Comparison of ENCODE assay signal across 13 cellular contexts in genomic region chr13:23428183-23428528, GRCh38. TPM values are rescaled to one million over a fixed set of nuclear protein-coding genes. Genes with fewer than 3 reads are reported as not detected.
A peak's percentile ranks its signal among the peaks of the same experiment; 100 is the strongest.
DNase-seq lines count a peak whose midpoint lies in the region; ATAC-seq, FAIRE-seq and TF ChIP-seq lines count a peak whose summit lies in the region.
"Had no signal": no experiment of that assay in that cellular context is flagged by ENCODE, and none has a peak within 500 bp of the region (broad histone marks: within the 10 kb centered on the region; RNA-seq: fewer than 3 reads in every experiment).

No MANE protein-coding gene starts in this region.

- no peak overlapping the region for H3K4me3 ChIP-seq in IMR-90 (ENCODE audit: insufficient read depth, low read depth, low read length)
- no peak overlapping the region for H3K4me3 ChIP-seq in cardiac fibroblast (replicated peaks in 1 of 2; ENCODE audit: low read depth in 2 of 2, low read length in 2 of 2)
- peak overlapping the region; percentile 32 to 59 (median 35) for H3K4me3 ChIP-seq in skeletal muscle tissue (ENCODE audit: low read length in 3 of 3)

- H3K27me3 ChIP-seq in IMR-90 (ENCODE audit: control insufficient read depth, insufficient read depth, low read length) (no peaks in the 10 kb centered on the region), skeletal muscle tissue (ENCODE audit: control insufficient read depth in 3 of 3, insufficient read depth in 3 of 3, low read length in 3 of 3) (no peaks in the 10 kb centered on the region)

- H3K4me2 ChIP-seq in IMR-90 (ENCODE audit: low read depth, low read length): peak overlapping the region; percentile 56

- H4K5ac ChIP-seq in IMR-90 (ENCODE audit: low read depth, low read length): peak overlapping the region; percentile 49; the same call in 1 of the 2 replicates

- intact Hi-C loops in IMR-90 (cut with micrococcal nuclease): no loop called here

- H2BK15ac ChIP-seq in IMR-90 (ENCODE audit: low read depth, low read length): peak overlapping the region; percentile 53; the same call in 1 of the 3 replicates

- peak overlapping the region; percentile 81 for H3K4ac ChIP-seq in IMR-90 (ENCODE audit: low read depth, low read length)

- H3K9me3 ChIP-seq in IMR-90 (ENCODE audit: control insufficient read depth, insufficient read depth, low read length) (no peaks in the 10 kb centered on the region), skeletal muscle tissue (ENCODE audit: control insufficient read depth in 3 of 3, low read length in 3 of 3) (no peaks in the 10 kb centered on the region)

- no CpG with 5 or more reads among the region's 6 CpGs for WGBS in IMR-90 (ENCODE audit: extremely low coverage in 2 of 2, insufficient read length in 1 of 2), 2 experiments

- peak overlapping the region; percentile 52 to 68; a peak in 3 of 4 replicates for H4K8ac ChIP-seq in IMR-90 (ENCODE audit: low read depth in 2 of 2, low read length in 2 of 2)

- peak overlapping the region; percentile 82 for H4K91ac ChIP-seq in IMR-90 (ENCODE audit: insufficient read depth, low read depth, low read length)

- TF ChIP-seq RAD21 in IMR-90 (IDR thresholded peaks at IDR 0.05; ENCODE audit: low read length): no peak

- ATAC-seq in IMR-90 (ENCODE audit: low read depth): no peak
- no peak for ATAC-seq in GM19455 (IDR thresholded peaks at IDR 0.05; ENCODE audit: unreplicated experiment)
- ATAC-seq: activated naive CD8-positive, alpha-beta T cell treated with anti-CD3 and anti-CD28 coated beads, Interleukin-2, amount 50 U/mL, for 24 hours; effector memory CD8-positive, alpha-beta T cell; stimulated activated naive B cell treated with anti-CD40 and anti-IgM and Interleukin-4, amounts not matched to agents 10 μg/mL and 1 μg/mL and 100 μg/mL, for 72 hours had no signal

- no TSS peak for BruUV-seq in IMR-90 (replicated peaks; lab: Mats Ljungman, UMichigan)

- peak overlapping the region; percentile 82 for H2BK20ac ChIP-seq in IMR-90 (ENCODE audit: low read depth, low read length)

- peak overlapping the region; percentile 67 for H3K27ac ChIP-seq in IMR-90 (ENCODE audit: insufficient read depth, low read length)
- H3K27ac ChIP-seq in skeletal muscle tissue (ENCODE audit: low read depth, low read length): peak overlapping the region; percentile 59

- peaks cover 0 to 57% of the 10 kb centered on the region in 2 experiments for H3K79me1 ChIP-seq in IMR-90 (ENCODE audit: low read depth in 1 of 2, low read length in 2 of 2)

- peak; percentile 13 for FAIRE-seq in islet of Langerhans (lab: Jason Lieb, UNC)

- H2AK5ac ChIP-seq in IMR-90 (ENCODE audit: low read depth, low read length): peak overlapping the region; percentile 57

- DNase-seq in IMR-90: peak; percentile 65
- DNase-seq in cardiac fibroblast (ENCODE audit: low read depth in 2 of 2): peak; percentile 38 to 42
- no peak for DNase-seq in NCI-H2081 treated with DMSO at 0.1 percent for 48 hours (lab: John Stamatoyannopoulos, UW)
- DNase-seq in mucosa of gallbladder (ENCODE audit: low spot score): no peak
- DNase-seq in NCI-H1417 treated with DMSO at 0.1 percent for 48 hours (lab: John Stamatoyannopoulos, UW): no peak
- DNase-seq: activated naive CD8-positive, alpha-beta T cell treated with anti-CD3 and anti-CD28 coated beads, Interleukin-2, amount 50 U/mL, for 24 hours; CD4-positive, CD25-positive, alpha-beta regulatory T cell; effector memory CD8-positive, alpha-beta T cell; Kasumi-1; stimulated activated naive B cell treated with anti-CD40 and anti-IgM and Interleukin-4, amounts not matched to agents 10 μg/mL and 1 μg/mL and 100 μg/mL, for 72 hours had no signal

- TF ChIP-seq CTCF in IMR-90 (conservative IDR thresholded peaks at IDR 0.05; ENCODE audit: low read depth, low read length) (no peak), cardiac fibroblast (IDR thresholded peaks at IDR 0.05; ENCODE audit: low read depth, low read length) (no peak)

- POLR2A ChIA-PET in IMR-90 (lab: Charles Lee; ENCODE audit: unreplicated experiment): no interaction called here

- peaks cover 4% of the 10 kb centered on the region for H4K20me1 ChIP-seq in IMR-90 (ENCODE audit: insufficient read depth, low read length)

- H3K36me3 ChIP-seq in IMR-90 (ENCODE audit: control insufficient read depth, insufficient read depth, low read length) (no peaks in the 10 kb centered on the region; the same call in 1 of the 2 replicates), skeletal muscle tissue (ENCODE audit: control insufficient read depth in 3 of 3, insufficient read depth in 3 of 3, low read length in 3 of 3) (peaks cover 0 to 3% (median 2%) of the 10 kb centered on the region in 3 donors)

- CTCF ChIA-PET in IMR-90 (lab: Yijun Ruan, JAX): no interaction called here

- peak overlapping the region; percentile 73 for H3K14ac ChIP-seq in IMR-90 (replicated peaks; ENCODE audit: low read depth, low read length)

- peak overlapping the region; percentile 5; the same call in 1 of the 2 replicates for H3K56ac ChIP-seq in IMR-90 (ENCODE audit: extremely low read depth, insufficient read depth, low read length)

- H3K4me1 ChIP-seq in IMR-90 (ENCODE audit: control insufficient read depth, insufficient read depth, low read length) (peaks cover 17% of the 10 kb centered on the region), skeletal muscle tissue (ENCODE audit: control insufficient read depth in 3 of 3, insufficient read depth in 3 of 3, low read length in 3 of 3) (peaks cover 28 to 35% (median 34%) of the 10 kb centered on the region in 3 donors)

- dilution Hi-C loops in IMR-90 (cut with HindIII; ENCODE audit: low sequenced_read_pairs, unreplicated experiment): no loop called here

- in situ Hi-C loops in IMR-90 (cut with MboI; ENCODE audit: low sequenced_read_pairs): no loop called here

- H3K18ac ChIP-seq in IMR-90 (ENCODE audit: low read depth, low read length): peak overlapping the region; percentile 51

- H3K9ac ChIP-seq in IMR-90 (ENCODE audit: low read depth, low read length) (no peak overlapping the region), skeletal muscle tissue (ENCODE audit: low read depth in 1 of 3, low read length in 3 of 3) (peak overlapping the region; percentile 34 to 51 (median 39))

- H2BK5ac ChIP-seq in IMR-90 (ENCODE audit: low read depth, low read length, poor library complexity, severe bottlenecking): peak overlapping the region; percentile 66

- no peak overlapping the region for H2AFZ ChIP-seq in IMR-90 (replicated peaks; ENCODE audit: low read length, poor library complexity)

- peak overlapping the region; percentile 67 for H3K23ac ChIP-seq in IMR-90 (ENCODE audit: low read depth, low read length)

- no peak for TF ChIP-seq POLR2A in IMR-90 (IDR thresholded peaks at IDR 0.05; ENCODE audit: low read depth, low read length)

- H2BK120ac ChIP-seq in IMR-90 (ENCODE audit: low read depth, low read length): peak overlapping the region; percentile 87

- H2AK9ac ChIP-seq in IMR-90 (replicated peaks; ENCODE audit: low read depth, low read length, poor library complexity): no peak overlapping the region

- peaks cover 17% of the 10 kb centered on the region for H3K9me1 ChIP-seq in IMR-90 (ENCODE audit: insufficient read depth, low read length)

TF ChIP-seq in IMR-90, 13 proteins besides CTCF, POLR2A, EP300 and RAD21:
- TF ChIP-seq MAFK (IDR thresholded peaks at IDR 0.05; ENCODE audit: low read depth, low read length) (peak; percentile 74), FOS (IDR thresholded peaks at IDR 0.05; ENCODE audit: low read depth, low read length) (peak; percentile 31; the same call in 1 of the 2 replicates), NFE2L2 (IDR thresholded peaks at IDR 0.05; ENCODE audit: low read depth, low read length) (0 out of 2 replicates have a peak, but pooled peaks have one; percentile 20), ELK1 (IDR thresholded peaks at IDR 0.05; ENCODE audit: borderline replicate concordance, low read depth, low read length) (no peak)

RNA-seq across cellular contexts. Expression of gene SACS, which starts 5.3 kb away (rescaled TPM):
- total RNA-seq in IMR-90 (2012; rRNA removed): 121 and 174 TPM in 2 replicates
- 12.1 and 14.7 TPM in 2 replicates for polyA plus RNA-seq in IMR-90 (2012; rRNA removed)
- 5.2 and 9.7 TPM in 2 replicates for polyA plus RNA-seq in IMR-90 (2012; cell fraction: cytosol; rRNA removed)
- 12.1 and 25.9 TPM in 2 replicates for polyA plus RNA-seq in IMR-90 (2012; cell fraction: nucleus; rRNA removed; ENCODE audit: low replicate concordance)
- total RNA-seq in skeletal muscle tissue: 102 TPM
- total RNA-seq in mucosa of gallbladder: 8.4 TPM

Comparison
In these comparisons a context has a peak if more than half of its experiments do, and no peak if none do; other contexts are left out.
1. DNase-seq: peak in IMR-90 (single experiment) and cardiac fibroblast (2 of 2); none in NCI-H2081 treated with DMSO at 0.1 percent for 48 hours (single experiment), mucosa of gallbladder (single experiment) and NCI-H1417 treated with DMSO at 0.1 percent for 48 hours (single experiment).
2. H3K4me3 ChIP-seq: peak in skeletal muscle tissue (3 of 3); none in IMR-90 (single experiment) and cardiac fibroblast (0 of 2).
3. RNA of gene SACS, which starts 5.3 kb away (total RNA-seq): 121 to 174 TPM in IMR-90 and 102 TPM in skeletal muscle tissue (single experiment); 8.4 TPM in mucosa of gallbladder (single experiment); every median in the first group is over 10 times any median in the second.